11 cellular contexts compared by ENCODE assay signal in the genomic region with DNA sequence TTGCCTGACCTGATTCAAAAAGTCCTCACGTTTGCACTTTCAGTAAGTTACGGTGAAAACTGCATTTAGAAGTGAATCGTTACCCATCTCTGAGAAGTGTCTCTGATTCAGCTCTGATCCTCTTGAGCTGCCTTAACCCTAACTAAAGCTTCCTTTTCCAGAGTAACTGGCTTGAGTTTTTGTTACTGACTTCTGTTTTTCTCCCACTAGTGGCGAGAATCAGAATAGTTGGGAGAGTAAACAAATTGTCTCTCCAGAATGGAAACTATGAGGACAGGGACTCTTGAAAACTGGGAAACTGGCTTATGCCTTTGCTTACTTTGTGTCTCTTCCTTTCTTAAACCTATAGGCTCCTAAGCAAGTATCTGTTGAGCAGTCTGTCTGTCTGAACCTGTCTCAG. TPM values are rescaled to one million over a fixed set of nuclear protein-coding genes. Genes with fewer than 3 reads are reported as not detected.
A peak's percentile ranks its signal among the peaks of the same experiment; 100 is the strongest.
DNase-seq lines count a peak whose midpoint lies in the region; ATAC-seq, FAIRE-seq and TF ChIP-seq lines count a peak whose summit lies in the region.
"Had no signal": no experiment of that assay in that cellular context is flagged by ENCODE, and none has a peak within 500 bp of the region (broad histone marks: within the 10 kb centered on the region; RNA-seq: fewer than 3 reads in every experiment).

No MANE protein-coding gene starts in this region.

- H3K9me3 ChIP-seq in A673 (ENCODE audit: low read depth, low read length, poor library complexity, severe bottlenecking), result no peaks in the 10 kb centered on the region
- no peaks in the 10 kb centered on the region for H3K9me3 ChIP-seq in T-helper 17 cell (ENCODE audit: control insufficient read depth, low read length, poor library complexity, severe bottlenecking)

- H3K27me3 Mint-ChIP-seq in T-helper 17 cell (no peaks in the 10 kb centered on the region), glutamatergic neuron (ENCODE audit: unreplicated experiment) (peaks cover 3% of the 10 kb centered on the region), immature natural killer cell (ENCODE audit: low read depth in 3 of 3) (peaks cover 0 to 2% (median 0%) of the 10 kb centered on the region in 3 donors)

- ATAC-seq in T-helper 17 cell (no peak), GM19324 (IDR thresholded peaks at IDR 0.05; ENCODE audit: low FRiP score, unreplicated experiment) (no peak), Right ventricle myocardium inferior (no peak)

- H3K4me1 Mint-ChIP-seq in T-helper 17 cell, result peaks cover 9% of the 10 kb centered on the region
- H3K4me1 Mint-ChIP-seq in glutamatergic neuron (ENCODE audit: low read depth, unreplicated experiment), result no peaks in the 10 kb centered on the region
- H3K4me1 Mint-ChIP-seq in immature natural killer cell, result peaks cover 2 to 6% of the 10 kb centered on the region in 2 donors

- H3K27me3 ChIP-seq in A673 (replicated peaks; ENCODE audit: insufficient read depth, low read depth, low read length, poor library complexity), result no peaks in the 10 kb centered on the region

- H3K4me3 ChIP-seq in A673 (ENCODE audit: low read depth, low read length, poor library complexity, severe bottlenecking), result no peak overlapping the region

- no TSS peak for BruUV-seq in A673 (replicated peaks; lab: Mats Ljungman, UMichigan)

- H3K36me3 Mint-ChIP-seq in T-helper 17 cell (ENCODE audit: low read depth), result peaks cover 4% of the 10 kb centered on the region
- H3K36me3 Mint-ChIP-seq in glutamatergic neuron (ENCODE audit: unreplicated experiment), result no peaks in the 10 kb centered on the region
- H3K36me3 Mint-ChIP-seq in immature natural killer cell, result peaks cover 11 to 35% (median 16%) of the 10 kb centered on the region in 3 donors

- POLR2A ChIA-PET in A673 (lab: Charles Lee; ENCODE audit: low non-redundant PET), result no interaction called here

- TF ChIP-seq CTCF in A673 (conservative IDR thresholded peaks at IDR 0.05; ENCODE audit: low read depth, low read length) (no peak), glutamatergic neuron (IDR thresholded peaks at IDR 0.05; ENCODE audit: partially characterized antibody, unreplicated experiment) (peak; percentile 14)

- peaks cover 12% of the 10 kb centered on the region for H3K4me1 ChIP-seq in A673 (ENCODE audit: insufficient read depth, low read length, poor library complexity, severe bottlenecking)

- intact Hi-C loops in A673 (cut with micrococcal nuclease; ENCODE audit: unreplicated experiment), result loop anchor here (10.0 kb wide), 1 partner anchor 254 kb away; no protein-coding TSS in a partner anchor
- intact Hi-C loops in Right ventricle myocardium inferior (cut with DNase I), result loop anchor here (10.0 kb wide), 2 partner anchors 114 to 394 kb away; no protein-coding TSS in a partner anchor

- CTCF ChIA-PET in A673 (lab: Charles Lee), result interaction anchor here (0.8 kb wide), 1 partner anchor 31 kb away, joined by 4 read pairs; no protein-coding TSS in a partner anchor

- FAIRE-seq in G401.6 (lab: Jason Lieb, UNC), result peak; percentile 89

- DNase-seq in A673 (ENCODE audit: low spot score) (peak; percentile 7), T-helper 17 cell (no peak), glutamatergic neuron (no peak), DMS153 treated with DMSO at 0.1 percent for 48 hours (lab: John Stamatoyannopoulos, UW; ENCODE audit: unreplicated experiment) (no peak), immature natural killer cell (no peak), Right ventricle myocardium inferior (ENCODE audit: missing footprints) (no peak)
- DNase-seq: activated naive CD4-positive, alpha-beta T cell treated with anti-CD3 and anti-CD28 coated beads, Interleukin-2, amount 50 U/mL, for 16 hours; head of caudate nucleus; T-helper 9 cell had no signal

- peak overlapping the region; percentile 9 for H3K27ac Mint-ChIP-seq in T-helper 17 cell
- no peak overlapping the region for H3K27ac Mint-ChIP-seq in glutamatergic neuron (ENCODE audit: unreplicated experiment)
- H3K27ac Mint-ChIP-seq in immature natural killer cell, result no peak overlapping the region

- no peak overlapping the region for H3K27ac ChIP-seq in A673 (ENCODE audit: low read depth, low read length, poor library complexity, severe bottlenecking)

- H3K4me3 Mint-ChIP-seq in T-helper 17 cell, result no peak overlapping the region
- no peak overlapping the region for H3K4me3 Mint-ChIP-seq in glutamatergic neuron (ENCODE audit: unreplicated experiment)
- no peak overlapping the region for H3K4me3 Mint-ChIP-seq in immature natural killer cell

- H3K36me3 ChIP-seq in A673 (ENCODE audit: insufficient read depth, low read length, poor library complexity, severe bottlenecking), result peaks cover 29% of the 10 kb centered on the region

- H3K9me3 Mint-ChIP-seq in glutamatergic neuron (ENCODE audit: unreplicated experiment) (peaks cover 2% of the 10 kb centered on the region), immature natural killer cell (no peaks in the 10 kb centered on the region)

RNA-seq across cellular contexts. Expression of gene KPNB1, which starts 31.3 kb away (rescaled TPM):
- 429 and 452 TPM in 2 replicates for total RNA-seq in A673 (2021)
- 100 to 1,000 TPM; 183 to 196 TPM for total RNA-seq in T-helper 17 cell
- 350 TPM for total RNA-seq in glutamatergic neuron (ENCODE audit: unreplicated experiment)
- 10 to 100 TPM; 15.8 to 27.9 (median 17.3) TPM for polyA plus RNA-seq in immature natural killer cell
- total RNA-seq in Right ventricle myocardium inferior, result 166 TPM
